Comparison of ENCODE assay signal across 13 cellular contexts in genomic region chr7:22724861-22725260, GRCh38. TPM values are rescaled to one million over a fixed set of nuclear protein-coding genes. Genes with fewer than 3 reads are reported as not detected.
"Had no signal": no experiment of that assay in that cellular context is flagged by ENCODE, and none has a peak within 500 bp of the region (broad histone marks: within the 10 kb centered on the region; RNA-seq: fewer than 3 reads in every experiment).

No MANE protein-coding gene starts in this region.

- H3K9me3 Mint-ChIP-seq: activated naive CD8-positive, alpha-beta T cell treated with anti-CD3 and anti-CD28 coated beads for 36 hours had no signal

- H3K27ac Mint-ChIP-seq: activated naive CD8-positive, alpha-beta T cell treated with anti-CD3 and anti-CD28 coated beads for 36 hours had no signal

- H3K36me3 Mint-ChIP-seq: activated naive CD8-positive, alpha-beta T cell treated with anti-CD3 and anti-CD28 coated beads for 36 hours had no signal

- H3K27ac ChIP-seq: lower lobe of right lung, skin epidermis, tibial artery had no signal

- H3K4me3 Mint-ChIP-seq: activated naive CD8-positive, alpha-beta T cell treated with anti-CD3 and anti-CD28 coated beads for 36 hours had no signal

- H3K36me3 ChIP-seq: tibial artery had no signal

- DNase-seq: activated gamma-delta T cell; activated naive CD8-positive, alpha-beta T cell treated with anti-CD3 and anti-CD28 coated beads for 36 hours; activated T-cell treated with anti-CD3 and anti-CD28 coated beads, Interleukin-2, amount 50 U/mL, for 48 hours; anterior cingulate cortex; head of caudate nucleus; left cardiac atrium; lower lobe of right lung; mucosa of descending colon; tibial artery had no signal

- ATAC-seq: esophagus mucosa, left cardiac atrium, lower lobe of right lung, mucosa of descending colon had no signal

- H3K27me3 ChIP-seq: tibial artery had no signal

- H3K4me3 ChIP-seq: lower lobe of right lung, mucosa of descending colon, skin epidermis, tibial artery had no signal

- H3K9me3 ChIP-seq: lower lobe of right lung, mucosa of descending colon, tibial artery had no signal

RNA-seq across cellular contexts. Expression of gene IL6, which starts 2.1 kb away (rescaled TPM):
- total RNA-seq: esophagus mucosa, osteocyte had no signal
- polyA plus RNA-seq: neural cell had no signal
